ENCODE assay signal across 9 cellular contexts in genomic region chr2:94986392-94986963, GRCh38. TPM values are rescaled to one million over a fixed set of nuclear protein-coding genes. Genes with fewer than 3 reads are reported as not detected.
A peak's percentile ranks its signal among the peaks of the same experiment; 100 is the strongest.
DNase-seq lines count a peak whose midpoint lies in the region; ATAC-seq, FAIRE-seq and TF ChIP-seq lines count a peak whose summit lies in the region.
"Had no signal": no experiment of that assay in that cellular context is flagged by ENCODE, and none has a peak within 500 bp of the region (broad histone marks: within the 10 kb centered on the region; RNA-seq: fewer than 3 reads in every experiment).

No MANE protein-coding gene starts in this region.

- H3K9me3 Mint-ChIP-seq in effector memory CD8-positive, alpha-beta T cell: no peaks in the 10 kb centered on the region

- POLR2A ChIA-PET in Panc1 (lab: Charles Lee): no interaction called here
- POLR2A ChIA-PET in K562 (lab: Yijun Ruan, JAX): interaction anchor here (0.9 kb wide), 1 partner anchor 9 kb away, joined by 4 read pairs; no protein-coding TSS in a partner anchor

- 0% methylated on average over 3 of the region's 3 CpGs for WGBS in K562 (ENCODE audit: insufficient coverage, low coverage, missing lambda C conversion rate)

- no peak overlapping the region for H3K4me2 ChIP-seq in K562 (ENCODE audit: insufficient read depth, low read length)

- peak; percentile 77 for FAIRE-seq in K562 (lab: Jason Lieb, UNC)

- H3K9ac ChIP-seq in K562 (ENCODE audit: insufficient read depth in 1 of 2, low read depth in 2 of 2, low read length in 2 of 2): no peak overlapping the region

- H3K79me2 ChIP-seq in K562 (ENCODE audit: control insufficient read depth, insufficient read depth, low read length): no peaks in the 10 kb centered on the region

- H3K36me3 ChIP-seq in Panc1 (ENCODE audit: control insufficient read depth, insufficient read depth, low read length) (no peaks in the 10 kb centered on the region), K562 (ENCODE audit: control insufficient read depth, insufficient read depth, low read length) (no peaks in the 10 kb centered on the region)

- intact Hi-C loops in Panc1 (cut with micrococcal nuclease; ENCODE audit: unreplicated experiment): no loop called here
- intact Hi-C loops in K562 (cut with micrococcal nuclease): no loop called here

- BruUV-seq in Panc1 (replicated peaks; lab: Mats Ljungman, UMichigan) (no TSS peak), K562 (replicated peaks; lab: Mats Ljungman, UMichigan) (no TSS peak)

- H3K9me3 ChIP-seq in Panc1 (ENCODE audit: control insufficient read depth, insufficient read depth, low read depth, low read length) (no peaks in the 10 kb centered on the region), K562 (replicated peaks; ENCODE audit: control insufficient read depth, insufficient read depth, low read depth, low read length) (no peaks in the 10 kb centered on the region)

- no peaks in the 10 kb centered on the region for H3K4me1 Mint-ChIP-seq in effector memory CD8-positive, alpha-beta T cell (ENCODE audit: low read depth in 2 of 2)

- no peak for TF ChIP-seq EP300 in K562 (IDR thresholded peaks at IDR 0.05; ENCODE audit: low read length)

- H3K27me3 Mint-ChIP-seq in effector memory CD8-positive, alpha-beta T cell: peaks cover 13 to 56% of the 10 kb centered on the region in 2 donors

- no peaks in the 10 kb centered on the region for H3K9me1 ChIP-seq in K562 (ENCODE audit: control insufficient read depth, insufficient read depth, low read length)

- in situ Hi-C loops in Panc1 (cut with HindIII; ENCODE audit: low pct_unique_long_range_greater_than_20kb, low sequenced_read_pairs) (no loop called here), K562 (cut with MboI) (no loop called here)

- ATAC-seq in Panc1: peak; percentile 90
- peak; percentile 90 for ATAC-seq in K562
- no peak for ATAC-seq in effector memory CD8-positive, alpha-beta T cell (replicated peaks)

- H3K27me3 ChIP-seq in HL-60 (ENCODE audit: insufficient read depth, poor library complexity, severe bottlenecking) (no peaks in the 10 kb centered on the region), Panc1 (ENCODE audit: control insufficient read depth, insufficient read depth, low read length) (peaks cover 12% of the 10 kb centered on the region), K562 (ENCODE audit: control insufficient read depth in 2 of 2, insufficient read depth in 2 of 2, low read length in 2 of 2) (peaks cover 0 to 26% of the 10 kb centered on the region in 2 experiments; a peak in 2 of 5 replicates)

- H3K27ac ChIP-seq in HL-60 (replicated peaks): no peak overlapping the region
- H3K27ac ChIP-seq in Panc1 (ENCODE audit: low read length): no peak overlapping the region
- no peak overlapping the region for H3K27ac ChIP-seq in K562 (ENCODE audit: extremely low read depth, low read depth, low read length)

- H3K36me3 Mint-ChIP-seq in effector memory CD8-positive, alpha-beta T cell (ENCODE audit: insufficient read depth): no peaks in the 10 kb centered on the region

- CTCF ChIA-PET in Panc1 (lab: Charles Lee) (interaction anchor here (0.9 to 1.3 kb wide), 7 partner anchors 23 to 129 kb away, joined by 3 to 12 read pairs (median 4); no protein-coding TSS in a partner anchor), K562 (lab: Yijun Ruan, JAX; ENCODE audit: low intra/inter-chr PET ratio) (no interaction called here)

- peak in 1 of 2 experiments; percentile 52; a peak in 2 of 4 replicates for TF ChIP-seq RAD21 in K562 (CRISPR knock-in tag; conservative IDR thresholded peaks at IDR 0.05 in 1 of 2, IDR thresholded peaks at IDR 0.05 in 1 of 2)

- H3K4me3 ChIP-seq in HL-60 (replicated peaks; ENCODE audit: insufficient read depth, low read length) (no peak overlapping the region), Panc1 (ENCODE audit: low read depth in 2 of 2, low read length in 2 of 2) (no peak overlapping the region), K562 (no peak overlapping the region)

- H3K4me1 ChIP-seq in Panc1 (ENCODE audit: control insufficient read depth, insufficient read depth, low read length): no peaks in the 10 kb centered on the region
- no peaks in the 10 kb centered on the region for H3K4me1 ChIP-seq in K562 (replicated peaks in 1 of 2; ENCODE audit: control insufficient read depth in 2 of 2, insufficient read depth in 2 of 2, low read length in 2 of 2)

- H2AFZ ChIP-seq in K562 (ENCODE audit: low read depth, low read length): no peak overlapping the region

- 0 out of 2 replicates have a peak, but pooled peaks cover 3% of the 10 kb centered on the region for H4K20me1 ChIP-seq in K562 (replicated peaks; ENCODE audit: control insufficient read depth, insufficient read depth, low read length)

- no peak overlapping the region for H3K4me3 Mint-ChIP-seq in effector memory CD8-positive, alpha-beta T cell

- TF ChIP-seq POLR2A in K562 (conservative IDR thresholded peaks at IDR 0.05): no peak

- DNase-seq in DMS53 (lab: John Stamatoyannopoulos, UW) (peak; percentile 89), GM19240 (ENCODE audit: insufficient read length, low spot score) (peak; percentile 48), HL-60 (ENCODE audit: low read depth in 1 of 2, low spot score in 1 of 2) (peak; percentile 14 to 30), Panc1 (ENCODE audit: low read depth, low spot score) (peak; percentile 58), K562 (ENCODE audit: extremely low read depth in 1 of 4, low spot score in 3 of 4) (peak; percentile 56 to 69 (median 64)), iPS DF 4.7 (ENCODE audit: extremely low read depth, low spot score) (peak; percentile 56)
- DNase-seq in stimulated activated CD4-positive, alpha-beta T cell treated with anti-CD3 and anti-CD28 coated beads, Interleukin-2, amount 100 ng/mL, for 48 hours: peak; percentile 11 to 33
- no peak for DNase-seq in effector memory CD8-positive, alpha-beta T cell

- H3K27ac Mint-ChIP-seq in effector memory CD8-positive, alpha-beta T cell: no peak overlapping the region

- peak; percentile 26 for TF ChIP-seq CTCF in HL-60 (IDR thresholded peaks at IDR 0.05; ENCODE audit: insufficient read depth, low read length)
- TF ChIP-seq CTCF in Panc1 (IDR thresholded peaks at IDR 0.05): peak; percentile 89
- peak; percentile 58 to 71 (median 62) for TF ChIP-seq CTCF in K562 (IDR thresholded peaks at IDR 0.05 in 2 of 3, conservative IDR thresholded peaks at IDR 0.05 in 1 of 3; ENCODE audit: insufficient read depth in 2 of 3, low read depth in 1 of 3, low read length in 3 of 3)

TF ChIP-seq in K562, 482 proteins besides CTCF, POLR2A, EP300 and RAD21:
- no peak for TF ChIP-seq NFYB (IDR thresholded peaks at IDR 0.05; ENCODE audit: extremely low read depth, insufficient read length)
- TF ChIP-seq SMAD3 (CRISPR knock-in tag; conservative IDR thresholded peaks at IDR 0.05): no peak
- TF ChIP-seq THAP12 (CRISPR knock-in tag; IDR thresholded peaks at IDR 0.05): no peak
- no peak for TF ChIP-seq IRF2 (CRISPR knock-in tag; IDR thresholded peaks at IDR 0.05)
- no peak for TF ChIP-seq MECOM (CRISPR knock-in tag; IDR thresholded peaks at IDR 0.05)
- no peak for TF ChIP-seq NONO (IDR thresholded peaks at IDR 0.05; ENCODE audit: low read depth in 2 of 2, low read length in 1 of 2)
- TF ChIP-seq NRF1 (conservative IDR thresholded peaks at IDR 0.05 in 1 of 2, IDR thresholded peaks at IDR 0.05 in 1 of 2): no peak
- no peak for TF ChIP-seq ATF4 (CRISPR knock-in tag; IDR thresholded peaks at IDR 0.05)
- TF ChIP-seq MBD2 (IDR thresholded peaks at IDR 0.05; ENCODE audit: borderline replicate concordance, low read depth): no peak
- no peak for TF ChIP-seq ZNF354B (CRISPR knock-in tag; IDR thresholded peaks at IDR 0.05)
TF ChIP-seq in K562: peak in this region for 0.

RNA-seq across cellular contexts. Expression of gene MAL, which starts 39.0 kb away (rescaled TPM):
- 1.3 TPM for total RNA-seq in Panc1 (2021; ENCODE audit: unreplicated experiment)
- polyA plus RNA-seq in Panc1 (2012; ENCODE audit: insufficient read length): 1.6 TPM
- total RNA-seq in K562 (2011; cell fraction: chromatin; rRNA removed; ENCODE audit: low replicate concordance): not detected in 2 replicates
- total RNA-seq in K562 (2011; cell fraction: nucleolus; rRNA removed): not detected in 2 replicates
- not detected in 2 replicates for total RNA-seq in K562 (2011; cell fraction: nucleoplasm; rRNA removed)
- not detected in 2 replicates for total RNA-seq in K562 (2014; rRNA removed)
- total RNA-seq in K562 (2014; rRNA removed; fragmentation: Illumina TruSeq; extraction: Trizol): not detected in 2 replicates
- total RNA-seq in K562 (2015; rRNA removed; fragmentation: Illumina TruSeq; extraction: Trizol): not detected in 2 replicates
- total RNA-seq in K562 (2021): not detected in 2 replicates
- not detected in 2 replicates for polyA plus RNA-seq in K562 (2011; rRNA removed)
- polyA plus RNA-seq in K562 (2011; cell fraction: cytosol; rRNA removed): not detected in 2 replicates
- polyA plus RNA-seq in K562 (2011; cell fraction: nucleus; rRNA removed): not detected in 2 replicates
- polyA plus RNA-seq in K562 (2012): not detected in 2 replicates
- polyA plus RNA-seq in K562 (2014; fragmentation: Illumina TruSeq; extraction: Trizol): not detected in 2 replicates
- not detected for polyA plus RNA-seq in K562 (2014; fragmentation: Nextera tagmentation; extraction: Ambion mirVana)
- polyA plus RNA-seq in K562 (2014; rRNA removed): not detected in 2 replicates
- polyA minus RNA-seq in K562 (2011; rRNA and poly(A)+ RNA removed): not detected in 2 replicates
- not detected in 2 replicates for polyA minus RNA-seq in K562 (2011; cell fraction: cytosol; rRNA and poly(A)+ RNA removed)
- not detected in 2 replicates for polyA minus RNA-seq in K562 (2011; cell fraction: nucleus; rRNA and poly(A)+ RNA removed)
- total RNA-seq: temporal lobe had no signal

Comparison
In these comparisons a context has a peak if more than half of its experiments do, and no peak if none do; other contexts are left out.
1. DNase-seq: peak in DMS53 (single experiment), GM19240 (single experiment), HL-60 (2 of 2), Panc1 (single experiment), K562 (4 of 4), iPS DF 4.7 (single experiment) and stimulated activated CD4-positive, alpha-beta T cell treated with anti-CD3 and anti-CD28 coated beads, Interleukin-2, amount 100 ng/mL, for 48 hours (2 of 2); none in effector memory CD8-positive, alpha-beta T cell (0 of 3).
2. CTCF ChIP-seq: peak in every context shown above with its lines; median percentile 89 in Panc1; 62 in K562; 26 in HL-60.